ENCODE assay signal across 8 cellular contexts in the genomic region with DNA sequence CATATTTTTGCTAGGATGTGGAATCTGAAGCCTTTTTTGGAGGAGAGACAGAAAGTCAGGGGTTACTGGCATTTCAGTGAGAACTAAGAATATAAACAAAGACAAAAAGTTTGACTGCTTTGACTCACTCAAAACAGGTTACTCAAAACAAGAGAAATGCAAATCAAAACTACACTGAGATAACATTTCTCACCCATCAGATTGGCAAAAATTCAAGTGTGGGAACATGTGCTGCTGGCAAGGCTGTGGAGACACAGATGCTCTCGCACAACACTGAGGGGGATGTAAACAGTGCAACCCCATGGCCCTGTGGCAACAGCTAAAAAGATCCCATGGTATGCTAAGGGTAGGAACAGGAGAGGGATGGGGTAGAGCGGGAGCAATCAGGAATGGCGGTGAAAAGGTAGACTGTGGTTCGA.
A peak's percentile ranks its signal among the peaks of the same experiment; 100 is the strongest.
DNase-seq lines count a peak whose midpoint lies in the region; ATAC-seq and TF ChIP-seq lines count a peak whose summit lies in the region.

No MANE protein-coding gene starts in this region.

- H3K4me1 ChIP-seq in HAP-1 = peaks cover 22% of the 10 kb centered on the region

- peak; percentile 84 for ATAC-seq in GM18502 (IDR thresholded peaks at IDR 0.05; ENCODE audit: poor library complexity, unreplicated experiment)
- ATAC-seq in GM21423 (IDR thresholded peaks at IDR 0.05; ENCODE audit: unreplicated experiment) = peak; percentile 71
- peak; percentile 75 for ATAC-seq in HG03460 (IDR thresholded peaks at IDR 0.05; ENCODE audit: unreplicated experiment)

- H3K4me3 ChIP-seq in fibroblast of villous mesenchyme (ENCODE audit: low read depth, low read length) = no peak overlapping the region
- no peak overlapping the region for H3K4me3 ChIP-seq in HAP-1

- no peaks in the 10 kb centered on the region for H3K36me3 ChIP-seq in HAP-1 (replicated peaks)

- in situ Hi-C loops in HAP-1 (cut with MboI; ENCODE audit: low sequenced_read_pairs) = no loop called here

- no peak for TF ChIP-seq CTCF in fibroblast of villous mesenchyme (IDR thresholded peaks at IDR 0.05; ENCODE audit: insufficient read depth, low read depth, low read length)

- no peaks in the 10 kb centered on the region for H3K27me3 ChIP-seq in HAP-1 (ENCODE audit: low read depth)

- no peaks in the 10 kb centered on the region for H3K9me3 ChIP-seq in HAP-1

- DNase-seq in fibroblast of villous mesenchyme (ENCODE audit: low read depth) (peak; percentile 11), DMS114 treated with DMSO at 0.1 percent for 48 hours (lab: John Stamatoyannopoulos, UW; ENCODE audit: unreplicated experiment) (no peak), amniotic stem cell (lab: John Stamatoyannopoulos, UW) (no peak), HAP-1 (ENCODE audit: low spot score in 2 of 2) (no peak), kidney glomerular epithelial cell (lab: John Stamatoyannopoulos, UW) (no peak)
